Comparison of ENCODE assay signal across 9 cellular contexts in genomic region chr17:58520843-58521430, GRCh38. TPM values are rescaled to one million over a fixed set of nuclear protein-coding genes. Genes with fewer than 3 reads are reported as not detected.
DNase-seq lines count a peak whose midpoint lies in the region; ATAC-seq, FAIRE-seq and TF ChIP-seq lines count a peak whose summit lies in the region.
"Had no signal": no experiment of that assay in that cellular context is flagged by ENCODE, and none has a peak within 500 bp of the region (broad histone marks: within the 10 kb centered on the region; RNA-seq: fewer than 3 reads in every experiment).

No MANE protein-coding gene starts in this region.

- H2BK20ac ChIP-seq in IMR-90 (ENCODE audit: low read depth, low read length), result no peak overlapping the region

- peaks cover 9% of the 10 kb centered on the region for H3K27me3 Mint-ChIP-seq in nephron progenitor cell (ENCODE audit: low read depth, poor library complexity)

- no peaks in the 10 kb centered on the region for H3K9me3 ChIP-seq in IMR-90 (ENCODE audit: control insufficient read depth, insufficient read depth, low read length)

- peak overlapping the region; percentile 20; the same call in 1 of the 2 replicates for H2AK5ac ChIP-seq in IMR-90 (ENCODE audit: low read depth, low read length)

- no peak overlapping the region for H3K9ac ChIP-seq in IMR-90 (ENCODE audit: low read depth, low read length)

- dilution Hi-C loops in IMR-90 (cut with HindIII; ENCODE audit: low sequenced_read_pairs, unreplicated experiment), result no loop called here

- H3K4me1 Mint-ChIP-seq in nephron progenitor cell, result peaks cover 31% of the 10 kb centered on the region

- H3K23ac ChIP-seq in IMR-90 (ENCODE audit: low read depth, low read length), result no peak overlapping the region

- no peak overlapping the region for H3K56ac ChIP-seq in IMR-90 (ENCODE audit: extremely low read depth, insufficient read depth, low read length)

- peaks cover 17% of the 10 kb centered on the region for H3K9me1 ChIP-seq in IMR-90 (ENCODE audit: insufficient read depth, low read length)

- BruUV-seq in IMR-90 (replicated peaks; lab: Mats Ljungman, UMichigan), result no TSS peak

- no peak for FAIRE-seq in HTR-8/SVneo (lab: Jason Lieb, UNC)
- FAIRE-seq: colon had no signal

- in situ Hi-C loops in IMR-90 (cut with MboI; ENCODE audit: low sequenced_read_pairs) (loop anchor here (5.0 kb wide), 1 partner anchor 476 kb away; no protein-coding TSS in a partner anchor), astrocyte of the cerebellum (cut with HindIII; ENCODE audit: low sequenced_read_pairs) (no loop called here)

- no peak overlapping the region for H3K14ac ChIP-seq in IMR-90 (replicated peaks; ENCODE audit: low read depth, low read length)

- no peaks in the 10 kb centered on the region for H4K20me1 ChIP-seq in IMR-90 (ENCODE audit: insufficient read depth, low read length)

- no peak for ATAC-seq in IMR-90 (ENCODE audit: low read depth)
- ATAC-seq in GM21737 (IDR thresholded peaks at IDR 0.05; ENCODE audit: unreplicated experiment), result no peak

- H2AK9ac ChIP-seq in IMR-90 (replicated peaks; ENCODE audit: low read depth, low read length, poor library complexity), result no peak overlapping the region

- TF ChIP-seq POLR2A in IMR-90 (IDR thresholded peaks at IDR 0.05; ENCODE audit: low read depth, low read length), result no peak

- POLR2A ChIA-PET in IMR-90 (lab: Charles Lee; ENCODE audit: unreplicated experiment), result interaction anchor here (1.2 kb wide), 1 partner anchor 110 kb away, joined by 4 read pairs; no protein-coding TSS in a partner anchor

- H3K27me3 ChIP-seq in IMR-90 (ENCODE audit: control insufficient read depth, insufficient read depth, low read length), result no peaks in the 10 kb centered on the region

- H3K4me2 ChIP-seq in IMR-90 (ENCODE audit: low read depth, low read length), result no peak overlapping the region

- CTCF ChIA-PET in IMR-90 (lab: Yijun Ruan, JAX), result interaction anchor here (0.6 to 1.0 kb wide), 4 partner anchors 9 to 538 kb away, joined by 3 to 4 read pairs (median 3); no protein-coding TSS in a partner anchor

- H3K36me3 ChIP-seq in IMR-90 (ENCODE audit: control insufficient read depth, insufficient read depth, low read length), result no peaks in the 10 kb centered on the region

- no peak overlapping the region for H4K8ac ChIP-seq in IMR-90 (ENCODE audit: low read depth in 2 of 2, low read length in 2 of 2)

- intact Hi-C loops in IMR-90 (cut with micrococcal nuclease), result no loop called here

- H3K18ac ChIP-seq in IMR-90 (ENCODE audit: low read depth, low read length), result no peak overlapping the region

- H3K9me3 Mint-ChIP-seq in nephron progenitor cell, result no peaks in the 10 kb centered on the region

- no peak overlapping the region for H3K27ac ChIP-seq in IMR-90 (ENCODE audit: insufficient read depth, low read length)

- no peak overlapping the region for H2BK120ac ChIP-seq in IMR-90 (ENCODE audit: low read depth, low read length)

- H4K91ac ChIP-seq in IMR-90 (ENCODE audit: insufficient read depth, low read depth, low read length), result no peak overlapping the region

- H2BK15ac ChIP-seq in IMR-90 (ENCODE audit: low read depth, low read length), result no peak overlapping the region

- no peak overlapping the region for H2AFZ ChIP-seq in IMR-90 (replicated peaks; ENCODE audit: low read length, poor library complexity)

- 60% methylated on average over 1 of the region's 15 CpGs; no CpG with 5 or more reads in 1 of the 2 experiments for WGBS in IMR-90 (ENCODE audit: extremely low coverage in 2 of 2, insufficient read length in 1 of 2), 2 experiments

- H3K27ac Mint-ChIP-seq in nephron progenitor cell, result no peak overlapping the region

- H3K79me1 ChIP-seq in IMR-90 (ENCODE audit: low read depth in 1 of 2, low read length in 2 of 2), result peaks cover 0 to 16% of the 10 kb centered on the region in 2 experiments; a peak in 1 of 4 replicates

- peak; percentile 40 for TF ChIP-seq CTCF in IMR-90 (conservative IDR thresholded peaks at IDR 0.05; ENCODE audit: low read depth, low read length)
- peak; percentile 63 for TF ChIP-seq CTCF in astrocyte of the cerebellum (IDR thresholded peaks at IDR 0.05; ENCODE audit: low read depth, low read length, missing control alignments)
- TF ChIP-seq CTCF in nephron progenitor cell (IDR thresholded peaks at IDR 0.05), result peak; percentile 63

- H2BK5ac ChIP-seq in IMR-90 (ENCODE audit: low read depth, low read length, poor library complexity, severe bottlenecking), result no peak overlapping the region

- DNase-seq in EL (peak; percentile 35), IMR-90 (peak; percentile 13), astrocyte of the cerebellum (ENCODE audit: low read depth) (no peak), nephron progenitor cell (peak; percentile 53), occipital lobe (lab: John Stamatoyannopoulos, UW) (no peak), HTR-8/SVneo (ENCODE audit: insufficient read length, low spot score) (no peak)
- DNase-seq: retina had no signal

- H3K36me3 Mint-ChIP-seq in nephron progenitor cell (ENCODE audit: low read depth), result no peaks in the 10 kb centered on the region

- H3K4me3 ChIP-seq in IMR-90 (ENCODE audit: insufficient read depth, low read depth, low read length), result no peak overlapping the region
- no peak overlapping the region for H3K4me3 ChIP-seq in astrocyte of the cerebellum (ENCODE audit: low read depth, low read length)

- peaks cover 15% of the 10 kb centered on the region for H3K4me1 ChIP-seq in IMR-90 (ENCODE audit: control insufficient read depth, insufficient read depth, low read length)

- no peak overlapping the region for H3K4me3 Mint-ChIP-seq in nephron progenitor cell

- H4K5ac ChIP-seq in IMR-90 (ENCODE audit: low read depth, low read length), result no peak overlapping the region

- no peak overlapping the region; the same call in 1 of the 2 replicates for H3K4ac ChIP-seq in IMR-90 (ENCODE audit: low read depth, low read length)

- peak; percentile 17; the same call in 1 of the 2 replicates for TF ChIP-seq RAD21 in IMR-90 (IDR thresholded peaks at IDR 0.05; ENCODE audit: low read length)

TF ChIP-seq in IMR-90, 13 proteins besides CTCF, POLR2A, EP300 and RAD21:
- TF ChIP-seq MXI1 (IDR thresholded peaks at IDR 0.05; ENCODE audit: borderline replicate concordance, low read depth, low read length), result no peak
- TF ChIP-seq RFX5 (IDR thresholded peaks at IDR 0.05; ENCODE audit: low read depth, low read length), result no peak
- TF ChIP-seq MAZ (IDR thresholded peaks at IDR 0.05; ENCODE audit: borderline replicate concordance, low read depth, low read length), result no peak
- no peak for TF ChIP-seq FOS (IDR thresholded peaks at IDR 0.05; ENCODE audit: low read depth, low read length)
- no peak for TF ChIP-seq RCOR1 (IDR thresholded peaks at IDR 0.05; ENCODE audit: insufficient replicate concordance, low read length)
- TF ChIP-seq SMC3 (IDR thresholded peaks at IDR 0.05; ENCODE audit: low read depth, low read length), result no peak; the same call in 1 of the 2 replicates
- no peak for TF ChIP-seq CEBPB (IDR thresholded peaks at IDR 0.05; ENCODE audit: low read depth, low read length)
- TF ChIP-seq, protein P1, sequence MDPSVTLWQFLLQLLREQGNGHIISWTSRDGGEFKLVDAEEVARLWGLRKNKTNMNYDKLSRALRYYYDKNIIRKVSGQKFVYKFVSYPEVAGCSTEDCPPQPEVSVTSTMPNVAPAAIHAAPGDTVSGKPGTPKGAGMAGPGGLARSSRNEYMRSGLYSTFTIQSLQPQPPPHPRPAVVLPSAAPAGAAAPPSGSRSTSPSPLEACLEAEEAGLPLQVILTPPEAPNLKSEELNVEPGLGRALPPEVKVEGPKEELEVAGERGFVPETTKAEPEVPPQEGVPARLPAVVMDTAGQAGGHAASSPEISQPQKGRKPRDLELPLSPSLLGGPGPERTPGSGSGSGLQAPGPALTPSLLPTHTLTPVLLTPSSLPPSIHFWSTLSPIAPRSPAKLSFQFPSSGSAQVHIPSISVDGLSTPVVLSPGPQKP (IDR thresholded peaks at IDR 0.05; ENCODE audit: borderline replicate concordance, low read depth, low read length), result no peak
- no peak for TF ChIP-seq BHLHE40 (IDR thresholded peaks at IDR 0.05; ENCODE audit: low read depth, low read length)
- TF ChIP-seq, protein P2, sequence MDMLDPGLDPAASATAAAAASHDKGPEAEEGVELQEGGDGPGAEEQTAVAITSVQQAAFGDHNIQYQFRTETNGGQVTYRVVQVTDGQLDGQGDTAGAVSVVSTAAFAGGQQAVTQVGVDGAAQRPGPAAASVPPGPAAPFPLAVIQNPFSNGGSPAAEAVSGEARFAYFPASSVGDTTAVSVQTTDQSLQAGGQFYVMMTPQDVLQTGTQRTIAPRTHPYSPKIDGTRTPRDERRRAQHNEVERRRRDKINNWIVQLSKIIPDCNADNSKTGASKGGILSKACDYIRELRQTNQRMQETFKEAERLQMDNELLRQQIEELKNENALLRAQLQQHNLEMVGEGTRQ (IDR thresholded peaks at IDR 0.05; ENCODE audit: low read depth, low read length), result no peak
- no peak for TF ChIP-seq NFE2L2 (IDR thresholded peaks at IDR 0.05; ENCODE audit: low read depth, low read length)
- no peak for TF ChIP-seq CHD1 (IDR thresholded peaks at IDR 0.05; ENCODE audit: low read depth, low read length)
- no peak for TF ChIP-seq MAFK (IDR thresholded peaks at IDR 0.05; ENCODE audit: low read depth, low read length)
TF ChIP-seq in IMR-90: peak in this region for 0.

RNA-seq across cellular contexts. Expression of gene MTMR4, which starts 6.5 kb away (rescaled TPM):
- total RNA-seq in IMR-90 (2012; rRNA removed), result 42.5 and 60.0 TPM in 2 replicates
- polyA plus RNA-seq in IMR-90 (2012; rRNA removed), result 13.2 and 15.0 TPM in 2 replicates
- polyA plus RNA-seq in IMR-90 (2012; cell fraction: cytosol; rRNA removed), result 7.9 and 11.2 TPM in 2 replicates
- 22.1 and 32.8 TPM in 2 replicates for polyA plus RNA-seq in IMR-90 (2012; cell fraction: nucleus; rRNA removed; ENCODE audit: low replicate concordance)
- total RNA-seq in occipital lobe, result 119 TPM

RNA-seq across cellular contexts. Expression of gene HSF5, which starts 32.7 kb away (rescaled TPM):
- not detected in 2 replicates for total RNA-seq in IMR-90 (2012; rRNA removed)
- not detected in 2 replicates for polyA plus RNA-seq in IMR-90 (2012; rRNA removed)
- not detected in 2 replicates for polyA plus RNA-seq in IMR-90 (2012; cell fraction: cytosol; rRNA removed)
- polyA plus RNA-seq in IMR-90 (2012; cell fraction: nucleus; rRNA removed; ENCODE audit: low replicate concordance), result not detected in 2 replicates
- total RNA-seq in occipital lobe, result 0.16 TPM

Comparison
In these comparisons a context has a peak if more than half of its experiments do, and no peak if none do; other contexts are left out.
1. DNase-seq: peak in EL (single experiment), IMR-90 (single experiment) and nephron progenitor cell (single experiment); none in astrocyte of the cerebellum (single experiment), occipital lobe (single experiment) and HTR-8/SVneo (single experiment).
2. Peak in every context shown above with its lines, with median percentiles within 50 percentile points of each other: CTCF ChIP-seq.